ENCODE assay signal across 20 cellular contexts in the genomic region with DNA sequence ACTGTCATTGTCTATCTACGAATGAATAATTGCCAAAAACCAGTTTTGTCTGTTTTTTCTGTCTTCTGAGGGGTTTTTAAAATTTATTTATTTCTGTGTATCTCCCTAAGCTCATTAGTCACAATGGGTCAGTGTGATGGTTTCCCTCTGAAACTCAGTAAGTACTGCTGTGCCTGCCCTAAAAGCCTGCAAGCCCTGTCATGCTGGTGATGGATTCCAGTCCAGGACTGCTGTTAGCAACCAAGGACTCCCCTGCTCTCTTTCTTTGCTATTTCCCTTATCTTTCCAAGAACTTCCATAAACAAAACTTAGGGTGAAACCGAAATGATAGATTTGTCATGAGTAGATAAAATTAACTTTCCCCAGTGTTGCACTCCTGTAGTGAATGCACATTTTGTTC. TPM values are rescaled to one million over a fixed set of nuclear protein-coding genes. Genes with fewer than 3 reads are reported as not detected.
"Had no signal": no experiment of that assay in that cellular context is flagged by ENCODE, and none has a peak within 500 bp of the region (broad histone marks: within the 10 kb centered on the region; RNA-seq: fewer than 3 reads in every experiment).

No MANE protein-coding gene starts in this region.

- H3K9me3 ChIP-seq: left lung, right lobe of liver, SJSA1, spleen, tibial artery had no signal

- H3K36me3 ChIP-seq: left lung, right lobe of liver, SJSA1, spleen, tibial artery had no signal

- H3K4me3 ChIP-seq: left lung, right lobe of liver, SJSA1, spleen, tibial artery had no signal

- ATAC-seq: activated CD8-positive, alpha-beta T cell treated with anti-CD3 and anti-CD28 coated beads, Interleukin-2, amount 10 ng/mL, durations not matched to agents 7 days and 5 days; activated naive CD8-positive, alpha-beta T cell treated with anti-CD3 and anti-CD28 coated beads, Interleukin-2, amount 50 U/mL, for 24 hours; effector memory CD8-positive, alpha-beta T cell; left lung; right lobe of liver; stimulated activated memory B cell treated with anti-CD40 and anti-IgM and Interleukin-4, amounts not matched to agents 10 μg/mL and 1 μg/mL and 100 μg/mL, for 72 hours had no signal

- H3K27ac ChIP-seq: left lung, right lobe of liver, SJSA1, spleen, tibial artery had no signal

- H3K27me3 ChIP-seq: left lung, right lobe of liver, tibial artery had no signal

- FAIRE-seq: islet of Langerhans had no signal

- DNase-seq: activated CD4-positive, alpha-beta T cell treated with anti-CD3 and anti-CD28 coated beads for 4 hours; activated CD8-positive, alpha-beta memory T cell treated with anti-CD3 and anti-CD28 coated beads, Interleukin-2, amount 50 U/mL, for 48 hours; activated CD8-positive, alpha-beta T cell treated with anti-CD3 and anti-CD28 coated beads, Interleukin-2, amount 10 ng/mL, durations not matched to agents 7 days and 5 days; activated naive CD4-positive, alpha-beta T cell; activated naive CD8-positive, alpha-beta T cell treated with anti-CD3 and anti-CD28 coated beads, Interleukin-2, amount 50 U/mL, for 24 hours; cortex of kidney; effector memory CD8-positive, alpha-beta T cell; erythroblast; foreskin fibroblast; head of caudate nucleus; right lobe of liver; spleen; stimulated activated CD4-positive, alpha-beta T cell treated with anti-CD3 and anti-CD28 coated beads, Interleukin-1b, Interleukin-23, amount 100 ng/mL, for 48 hours; T1000; tibial artery had no signal

- H3K4me1 ChIP-seq: left lung, right lobe of liver, spleen, tibial artery had no signal

RNA-seq across cellular contexts. Expression of a gene that starts 38.6 kb away (rescaled TPM):
- total RNA-seq: activated CD8-positive, alpha-beta T cell treated with anti-CD3 and anti-CD28 coated beads, Interleukin-2, amount 10 ng/mL, durations not matched to agents 7 days and 5 days; left lung; progenitor cell of endocrine pancreas; SJSA1; spleen had no signal
